Comparison of ENCODE assay signal across 11 cellular contexts in the genomic region with DNA sequence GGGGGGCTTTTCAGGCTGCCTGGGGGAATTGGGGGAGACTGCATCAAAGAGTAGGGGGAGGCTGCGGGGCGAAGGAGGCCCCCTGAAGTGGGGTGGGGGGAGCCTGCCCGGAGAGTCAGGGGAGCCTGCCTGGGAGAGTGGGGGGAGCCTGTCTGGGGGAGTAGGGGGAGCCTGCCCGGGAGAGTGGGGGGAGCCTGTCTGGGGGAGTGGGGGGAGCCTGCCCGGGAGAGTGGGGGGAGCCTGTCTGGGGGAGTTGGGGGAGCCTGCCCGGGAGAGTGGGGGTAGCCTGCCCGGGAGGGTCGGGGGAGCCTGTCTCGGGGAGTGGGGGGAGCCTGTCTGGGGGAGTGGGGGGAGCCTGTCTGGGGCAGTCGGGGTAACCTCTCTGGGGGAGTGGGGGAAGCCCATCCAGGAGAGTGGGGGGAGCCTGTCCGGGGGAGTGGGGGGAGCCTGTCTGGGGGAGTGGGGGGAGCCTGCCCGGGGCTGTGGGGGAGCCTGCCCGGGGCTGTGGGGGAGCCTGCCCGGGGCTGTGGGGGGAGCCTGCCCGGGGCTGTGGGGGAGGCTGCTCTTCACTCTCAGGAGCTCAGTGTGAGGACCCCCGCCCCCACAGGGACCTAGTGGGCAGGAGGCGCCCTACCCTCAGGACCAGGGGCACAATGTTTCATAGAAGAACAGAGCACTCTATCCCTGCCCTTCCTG. TPM values are rescaled to one million over a fixed set of nuclear protein-coding genes. Genes with fewer than 3 reads are reported as not detected.
DNase-seq lines count a peak whose midpoint lies in the region; ATAC-seq and TF ChIP-seq lines count a peak whose summit lies in the region.
"Had no signal": no experiment of that assay in that cellular context is flagged by ENCODE, and none has a peak within 500 bp of the region (broad histone marks: within the 10 kb centered on the region; RNA-seq: fewer than 3 reads in every experiment).

No MANE protein-coding gene starts in this region.

- H3K4me1 ChIP-seq in A673 (ENCODE audit: insufficient read depth, low read length, poor library complexity, severe bottlenecking): peaks cover 5% of the 10 kb centered on the region

- no peak for ATAC-seq in GM18502 (IDR thresholded peaks at IDR 0.05; ENCODE audit: poor library complexity, unreplicated experiment)

- H3K27ac Mint-ChIP-seq in dendritic cell treated with granulocyte-macrophage colony-stimulating factor and Interleukin-4, amounts not matched to agents 40 ng/mL and 50 ng/mL, for 4 days: peak overlapping the region; percentile 80
- H3K27ac Mint-ChIP-seq in nephron: no peak overlapping the region

- no peaks in the 10 kb centered on the region for H3K9me3 ChIP-seq in A673 (ENCODE audit: low read depth, low read length, poor library complexity, severe bottlenecking)

- peaks cover 19% of the 10 kb centered on the region for H3K4me1 Mint-ChIP-seq in dendritic cell treated with granulocyte-macrophage colony-stimulating factor and Interleukin-4, amounts not matched to agents 40 ng/mL and 50 ng/mL, for 4 days (ENCODE audit: low read depth)
- peaks cover 11% of the 10 kb centered on the region for H3K4me1 Mint-ChIP-seq in nephron

- H3K36me3 ChIP-seq in A673 (ENCODE audit: insufficient read depth, low read length, poor library complexity, severe bottlenecking): no peaks in the 10 kb centered on the region
- H3K36me3 ChIP-seq in H7 (replicated peaks; ENCODE audit: control insufficient read depth, insufficient read depth, low read length): no peaks in the 10 kb centered on the region

- CTCF ChIA-PET in A673 (lab: Charles Lee): no interaction called here

- intact Hi-C loops in A673 (cut with micrococcal nuclease; ENCODE audit: unreplicated experiment): no loop called here
- intact Hi-C loops in dendritic cell treated with granulocyte-macrophage colony-stimulating factor and Interleukin-4, amounts not matched to agents 40 ng/mL and 50 ng/mL, for 4 days (cut with micrococcal nuclease): loop anchor here (2.0 kb wide), 1 partner anchor 71 kb away; no protein-coding TSS in a partner anchor

- no peaks in the 10 kb centered on the region for H3K9me3 Mint-ChIP-seq in dendritic cell treated with granulocyte-macrophage colony-stimulating factor and Interleukin-4, amounts not matched to agents 40 ng/mL and 50 ng/mL, for 4 days
- no peaks in the 10 kb centered on the region for H3K9me3 Mint-ChIP-seq in nephron

- no peak overlapping the region for H3K4me3 Mint-ChIP-seq in dendritic cell treated with granulocyte-macrophage colony-stimulating factor and Interleukin-4, amounts not matched to agents 40 ng/mL and 50 ng/mL, for 4 days
- peak overlapping the region in 2 of 3 experiments; percentile 55 to 60 for H3K4me3 Mint-ChIP-seq in nephron

- TF ChIP-seq CTCF in A673 (conservative IDR thresholded peaks at IDR 0.05; ENCODE audit: low read depth, low read length) (no peak), nephron (IDR thresholded peaks at IDR 0.05; ENCODE audit: unreplicated experiment in 3 of 3) (no peak)

- H3K36me3 Mint-ChIP-seq in dendritic cell treated with granulocyte-macrophage colony-stimulating factor and Interleukin-4, amounts not matched to agents 40 ng/mL and 50 ng/mL, for 4 days (ENCODE audit: low read depth): no peaks in the 10 kb centered on the region
- H3K36me3 Mint-ChIP-seq in nephron (ENCODE audit: low read depth): no peaks in the 10 kb centered on the region

- no peak overlapping the region for H3K27ac ChIP-seq in A673 (ENCODE audit: low read depth, low read length, poor library complexity, severe bottlenecking)

- H3K27me3 ChIP-seq in A673 (replicated peaks; ENCODE audit: insufficient read depth, low read depth, low read length, poor library complexity): peaks cover 3% of the 10 kb centered on the region
- peaks cover 5% of the 10 kb centered on the region for H3K27me3 ChIP-seq in H7 (ENCODE audit: control insufficient read depth, insufficient read depth, low read length)

- POLR2A ChIA-PET in A673 (lab: Charles Lee; ENCODE audit: low non-redundant PET): no interaction called here

- DNase-seq in A673 (ENCODE audit: low spot score) (no peak), H7 (peak; percentile 78), activated gamma-delta T cell treated with Interleukin-2 at 50 U/mL for 16 hours (no peak), NCI-H69 (lab: John Stamatoyannopoulos, UW) (no peak), mesenteric fat pad (ENCODE audit: low spot score) (no peak)
- DNase-seq: effector CD4-positive, alpha-beta T cell; kidney; NCI-H2029 treated with DMSO at 0.1 percent for 48 hours had no signal

- H3K27me3 Mint-ChIP-seq in dendritic cell treated with granulocyte-macrophage colony-stimulating factor and Interleukin-4, amounts not matched to agents 40 ng/mL and 50 ng/mL, for 4 days: peaks cover 20% of the 10 kb centered on the region
- peaks cover 34% of the 10 kb centered on the region for H3K27me3 Mint-ChIP-seq in nephron (ENCODE audit: low read depth)

- BruUV-seq in A673 (replicated peaks; lab: Mats Ljungman, UMichigan): no TSS peak

- peak overlapping the region; percentile 35 for H3K4me3 ChIP-seq in A673 (ENCODE audit: low read depth, low read length, poor library complexity, severe bottlenecking)
- H3K4me3 ChIP-seq in H7 (ENCODE audit: insufficient read depth, low read depth, low read length): no peak overlapping the region; the same call in 1 of the 2 replicates

RNA-seq across cellular contexts. Expression of a gene that starts 6.5 kb away (rescaled TPM):
- total RNA-seq in A673 (2021): 0.07 TPM in 1 of 2 replicates, not detected in the other
- not detected in 2 replicates for total RNA-seq in H7 (2014; rRNA removed; shearing (Covaris generic))
- total RNA-seq in mesenteric fat pad: 0.45 TPM
